Comparison of ENCODE assay signal across 16 cellular contexts in the genomic region with DNA sequence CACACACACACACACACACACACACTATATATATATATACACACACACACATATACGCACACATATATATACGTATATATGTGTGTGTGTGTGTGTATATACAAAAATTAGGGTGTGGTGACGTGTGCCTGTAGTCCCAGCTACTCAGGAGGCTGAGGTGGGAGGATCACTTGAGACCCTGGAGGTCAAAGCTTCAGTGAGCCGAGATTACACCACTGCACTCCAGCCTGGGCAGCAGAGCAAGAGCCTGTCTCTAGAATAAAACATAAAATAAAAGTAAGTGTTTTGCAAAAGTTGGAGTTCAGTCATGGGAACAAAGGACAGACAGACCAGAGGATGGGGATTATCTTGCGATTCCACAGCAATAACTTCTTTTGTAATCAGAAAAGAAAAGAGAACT. TPM values are rescaled to one million over a fixed set of nuclear protein-coding genes. Genes with fewer than 3 reads are reported as not detected.
A peak's percentile ranks its signal among the peaks of the same experiment; 100 is the strongest.
DNase-seq lines count a peak whose midpoint lies in the region; ATAC-seq and TF ChIP-seq lines count a peak whose summit lies in the region.
"Had no signal": no experiment of that assay in that cellular context is flagged by ENCODE, and none has a peak within 500 bp of the region (broad histone marks: within the 10 kb centered on the region; RNA-seq: fewer than 3 reads in every experiment).

No MANE protein-coding gene starts in this region.

- H3K9ac ChIP-seq in Karpas-422 (ENCODE audit: low read length): no peak overlapping the region
- H3K9ac ChIP-seq in SK-N-SH: no peak overlapping the region

- H3K27ac ChIP-seq in Karpas-422 (ENCODE audit: low read length) (no peak overlapping the region), body of pancreas (peak overlapping the region; percentile 63 to 86 (median 73)), right lobe of liver (peak overlapping the region; percentile 39 to 94 (median 88)), SK-N-SH (ENCODE audit: low read depth in 2 of 2, low read length in 1 of 2) (no peak overlapping the region)
- H3K27ac ChIP-seq: 22Rv1, A549 had no signal

- no peak overlapping the region for H3K4me2 ChIP-seq in Karpas-422 (ENCODE audit: low read depth, low read length, poor library complexity, severe bottlenecking)
- H3K4me2 ChIP-seq in SK-N-SH: no peak overlapping the region
- H3K4me2 ChIP-seq: A549 had no signal

- no peak for ATAC-seq in body of pancreas
- no peak for ATAC-seq in right lobe of liver
- ATAC-seq in GM18858 (IDR thresholded peaks at IDR 0.05; ENCODE audit: unreplicated experiment): no peak
- no peak for ATAC-seq in natural killer cell treated with Interleukin-12 subunit alpha and Interleukin-12 subunit beta and Interleukin-15 and Interleukin-18, amount 100 ng/mL, for 72 hours
- ATAC-seq: A549 had no signal

- no peaks in the 10 kb centered on the region for H3K27me3 ChIP-seq in Karpas-422 (ENCODE audit: low read length)
- no peaks in the 10 kb centered on the region for H3K27me3 ChIP-seq in body of pancreas
- no peaks in the 10 kb centered on the region for H3K27me3 ChIP-seq in right lobe of liver
- no peaks in the 10 kb centered on the region for H3K27me3 ChIP-seq in SK-N-SH (ENCODE audit: insufficient read depth)

- no peaks in the 10 kb centered on the region for H3K36me3 ChIP-seq in Karpas-422 (ENCODE audit: insufficient read depth, low read length)
- no peaks in the 10 kb centered on the region for H3K36me3 ChIP-seq in body of pancreas (replicated peaks in 1 of 2; ENCODE audit: insufficient read depth in 1 of 2, low read depth in 2 of 2)
- no peaks in the 10 kb centered on the region for H3K36me3 ChIP-seq in right lobe of liver
- no peaks in the 10 kb centered on the region for H3K36me3 ChIP-seq in SK-N-SH (replicated peaks in 1 of 2; ENCODE audit: control insufficient read depth in 1 of 2, insufficient read depth in 2 of 2, low read length in 1 of 2)

- no peaks in the 10 kb centered on the region for H3F3A ChIP-seq in SK-N-SH (replicated peaks; ENCODE audit: insufficient read depth)

- peak; percentile 21 for DNase-seq in Karpas-422
- DNase-seq in body of pancreas: no peak
- DNase-seq in right lobe of liver: no peak
- DNase-seq in progenitor cell of endocrine pancreas (ENCODE audit: low spot score, unreplicated experiment): no peak
- DNase-seq in stimulated activated CD4-positive, alpha-beta T cell treated with anti-CD3 and anti-CD28 coated beads, Interleukin-15, amount 100 ng/mL, for 24 hours: no peak
- no peak for DNase-seq in natural killer cell treated with Interleukin-12 subunit alpha and Interleukin-12 subunit beta and Interleukin-15 and Interleukin-18, amount 100 ng/mL, for 72 hours (ENCODE audit: low spot score)
- DNase-seq in SK-N-SH: no peak
- DNase-seq: AML-193; Caco-2; CD4-positive, alpha-beta T cell; H9 had no signal

- peaks cover 2% of the 10 kb centered on the region; the same call in 1 of the 2 replicates for H3K4me1 ChIP-seq in Karpas-422 (ENCODE audit: low read length)
- peaks cover 84% of the 10 kb centered on the region for H3K4me1 ChIP-seq in body of pancreas
- peaks cover 0 to 61% (median 20%) of the 10 kb centered on the region in 4 donors for H3K4me1 ChIP-seq in right lobe of liver
- H3K4me1 ChIP-seq in SK-N-SH (ENCODE audit: control insufficient read depth in 1 of 2, insufficient read depth in 2 of 2, low read depth in 1 of 2, low read length in 1 of 2): no peaks in the 10 kb centered on the region

- POLR2A ChIA-PET in SK-N-SH (lab: Yijun Ruan, JAX): no interaction called here

- intact Hi-C loops in body of pancreas (cut with DNase I): no loop called here
- intact Hi-C loops in right lobe of liver (cut with DNase I): no loop called here

- TF ChIP-seq CTCF in body of pancreas (IDR thresholded peaks at IDR 0.05) (no peak), right lobe of liver (IDR thresholded peaks at IDR 0.05) (no peak), progenitor cell of endocrine pancreas (IDR thresholded peaks at IDR 0.05; ENCODE audit: unreplicated experiment) (no peak), SK-N-SH (IDR thresholded peaks at IDR 0.05) (no peak)

- TF ChIP-seq RAD21 in SK-N-SH (IDR thresholded peaks at IDR 0.05; ENCODE audit: low read length): no peak

- no peak for TF ChIP-seq POLR2A in body of pancreas (IDR thresholded peaks at IDR 0.05)
- TF ChIP-seq POLR2A in right lobe of liver (IDR thresholded peaks at IDR 0.05): no peak

- no peaks in the 10 kb centered on the region for H3K9me3 ChIP-seq in Karpas-422 (ENCODE audit: low read length)
- H3K9me3 ChIP-seq in body of pancreas: no peaks in the 10 kb centered on the region
- no peaks in the 10 kb centered on the region for H3K9me3 ChIP-seq in right lobe of liver
- H3K9me3 ChIP-seq in SK-N-SH: no peaks in the 10 kb centered on the region
- H3K9me3 ChIP-seq: A549, Caco-2 had no signal

- H4K20me1 ChIP-seq in Karpas-422 (ENCODE audit: insufficient read depth, low read depth, low read length) (no peaks in the 10 kb centered on the region), SK-N-SH (ENCODE audit: insufficient read depth) (no peaks in the 10 kb centered on the region)

- H3K4me3 Mint-ChIP-seq in progenitor cell of endocrine pancreas (ENCODE audit: low read depth): no peak overlapping the region
- no peak overlapping the region for H3K4me3 Mint-ChIP-seq in natural killer cell treated with Interleukin-12 subunit alpha and Interleukin-12 subunit beta and Interleukin-15 and Interleukin-18, amount 100 ng/mL, for 72 hours
- H3K4me3 Mint-ChIP-seq: CD4-positive, alpha-beta T cell; H9 had no signal

- H3K9me2 ChIP-seq in Karpas-422 (replicated peaks; ENCODE audit: insufficient read depth, low read length) (no peaks in the 10 kb centered on the region), SK-N-SH (no peaks in the 10 kb centered on the region)

- H3K4me1 Mint-ChIP-seq in progenitor cell of endocrine pancreas (ENCODE audit: low read depth): peaks cover 18% of the 10 kb centered on the region
- H3K4me1 Mint-ChIP-seq in natural killer cell treated with Interleukin-12 subunit alpha and Interleukin-12 subunit beta and Interleukin-15 and Interleukin-18, amount 100 ng/mL, for 72 hours (ENCODE audit: low read depth in 2 of 2): peaks cover 4 to 10% of the 10 kb centered on the region in 2 donors

- no peaks in the 10 kb centered on the region for H3K36me3 Mint-ChIP-seq in progenitor cell of endocrine pancreas (ENCODE audit: insufficient read depth)
- H3K36me3 Mint-ChIP-seq in natural killer cell treated with Interleukin-12 subunit alpha and Interleukin-12 subunit beta and Interleukin-15 and Interleukin-18, amount 100 ng/mL, for 72 hours: no peaks in the 10 kb centered on the region

- H3K27ac Mint-ChIP-seq in progenitor cell of endocrine pancreas: peak overlapping the region; percentile 67
- H3K27ac Mint-ChIP-seq in natural killer cell treated with Interleukin-12 subunit alpha and Interleukin-12 subunit beta and Interleukin-15 and Interleukin-18, amount 100 ng/mL, for 72 hours: no peak overlapping the region
- H3K27ac Mint-ChIP-seq: CD4-positive, alpha-beta T cell; H9 had no signal

- H3K9me3 Mint-ChIP-seq in progenitor cell of endocrine pancreas (ENCODE audit: low read depth): peaks cover 14% of the 10 kb centered on the region
- H3K9me3 Mint-ChIP-seq in natural killer cell treated with Interleukin-12 subunit alpha and Interleukin-12 subunit beta and Interleukin-15 and Interleukin-18, amount 100 ng/mL, for 72 hours: no peaks in the 10 kb centered on the region
- H3K9me3 Mint-ChIP-seq: CD4-positive, alpha-beta T cell had no signal

- H3K4me3 ChIP-seq in Karpas-422 (ENCODE audit: low read length) (no peak overlapping the region), body of pancreas (no peak overlapping the region), right lobe of liver (no peak overlapping the region), SK-N-SH (ENCODE audit: low read depth in 2 of 2, low read length in 1 of 2) (no peak overlapping the region)
- H3K4me3 ChIP-seq: A549 had no signal

- H3K79me2 ChIP-seq in Karpas-422 (ENCODE audit: low read length) (no peaks in the 10 kb centered on the region), SK-N-SH (ENCODE audit: insufficient read depth) (no peaks in the 10 kb centered on the region)

- CTCF ChIA-PET in SK-N-SH (lab: Yijun Ruan, JAX): no interaction called here

- no peak for TF ChIP-seq EP300 in SK-N-SH (IDR thresholded peaks at IDR 0.05; ENCODE audit: borderline replicate concordance in 1 of 2, low read depth in 1 of 2, low read length in 1 of 2)

- WGBS in body of pancreas, 2 donors: 38 to 45% methylated on average over 5 of the region's 5 CpGs
- WGBS in right lobe of liver (ENCODE audit: insufficient coverage, low coverage, low lambda C conversion rate, missing lambda C conversion rate): 24% methylated on average over 3 of the region's 5 CpGs
- 79% methylated on average over 5 of the region's 5 CpGs for WGBS in SK-N-SH (ENCODE audit: low lambda C conversion rate)

- H2AFZ ChIP-seq in Karpas-422 (ENCODE audit: low read length): no peak overlapping the region
- H2AFZ ChIP-seq in SK-N-SH (ENCODE audit: low read depth): no peak overlapping the region

- H3K27me3 Mint-ChIP-seq in progenitor cell of endocrine pancreas: no peaks in the 10 kb centered on the region
- H3K27me3 Mint-ChIP-seq in natural killer cell treated with Interleukin-12 subunit alpha and Interleukin-12 subunit beta and Interleukin-15 and Interleukin-18, amount 100 ng/mL, for 72 hours: no peaks in the 10 kb centered on the region
- H3K27me3 Mint-ChIP-seq: CD4-positive, alpha-beta T cell had no signal

RNA-seq across cellular contexts. Expression of a gene that starts 10.8 kb away (rescaled TPM):
- total RNA-seq in Karpas-422 (2014; rRNA removed; shearing (Covaris generic); ENCODE audit: low replicate concordance): not detected in 2 replicates
- total RNA-seq in body of pancreas: 10 to 100 TPM; 32.0 to 92.4 TPM
- 100 to 1,000 TPM in 2 of 6 experiments, 10 to 100 TPM in 4; 33.4 to 188 (median 80.7) TPM for total RNA-seq in right lobe of liver
- not detected in 2 replicates for total RNA-seq in progenitor cell of endocrine pancreas
- total RNA-seq in natural killer cell treated with Interleukin-12 subunit alpha and Interleukin-12 subunit beta and Interleukin-15 and Interleukin-18, amount 100 ng/mL, for 72 hours: not detected
- 0.61 and 1.1 TPM in 2 replicates for polyA plus RNA-seq in SK-N-SH (2012; rRNA removed)
- 0.72 and 1.0 TPM in 2 replicates for polyA plus RNA-seq in SK-N-SH (2012; cell fraction: cytosol; rRNA removed)
- polyA plus RNA-seq in SK-N-SH (2012; cell fraction: nucleus; rRNA removed): 0.70 and 0.73 TPM in 2 replicates
- total RNA-seq: CD4-positive, alpha-beta T cell had no signal

RNA-seq across cellular contexts. Expression of a gene that starts 21.4 kb away (rescaled TPM):
- not detected in 2 replicates for total RNA-seq in Karpas-422 (2014; rRNA removed; shearing (Covaris generic); ENCODE audit: low replicate concordance)
- total RNA-seq in body of pancreas: not detected
- total RNA-seq in right lobe of liver: 10 to 100 TPM in 1 of 6 experiments, 1 to 10 TPM in 5; 1.1 to 13.9 (median 3.3) TPM
- total RNA-seq in progenitor cell of endocrine pancreas: not detected in 2 replicates
- 1 to 10 TPM in 1 of 2 donors, under 1 TPM in 1; 0.70 to 4.4 TPM for total RNA-seq in natural killer cell treated with Interleukin-12 subunit alpha and Interleukin-12 subunit beta and Interleukin-15 and Interleukin-18, amount 100 ng/mL, for 72 hours
- polyA plus RNA-seq in SK-N-SH (2012; rRNA removed): not detected in 2 replicates
- polyA plus RNA-seq in SK-N-SH (2012; cell fraction: cytosol; rRNA removed): not detected in 2 replicates
- not detected in 2 replicates for polyA plus RNA-seq in SK-N-SH (2012; cell fraction: nucleus; rRNA removed)
- total RNA-seq: CD4-positive, alpha-beta T cell; H1; H9 had no signal
- polyA plus RNA-seq: A549, BJ, H1 had no signal

RNA-seq across cellular contexts. Expression of a gene that starts 25.7 kb away (rescaled TPM):
- total RNA-seq in Karpas-422 (2014; rRNA removed; shearing (Covaris generic); ENCODE audit: low replicate concordance): 44.7 and 70.5 TPM in 2 replicates
- total RNA-seq in body of pancreas (10 to 100 TPM; 25.2 to 30.7 TPM), right lobe of liver (10 to 100 TPM; 14.5 to 17.9 (median 15.4) TPM), progenitor cell of endocrine pancreas (34.7 and 37.6 TPM in 2 replicates)
- 10 to 100 TPM; 24.0 to 35.8 TPM for total RNA-seq in natural killer cell treated with Interleukin-12 subunit alpha and Interleukin-12 subunit beta and Interleukin-15 and Interleukin-18, amount 100 ng/mL, for 72 hours
- polyA plus RNA-seq in SK-N-SH (2012; rRNA removed): 3.3 and 4.6 TPM in 2 replicates
- 1.6 and 2.5 TPM in 2 replicates for polyA plus RNA-seq in SK-N-SH (2012; cell fraction: cytosol; rRNA removed)
- polyA plus RNA-seq in SK-N-SH (2012; cell fraction: nucleus; rRNA removed): 8.7 and 20.3 TPM in 2 replicates

RNA-seq across cellular contexts. Expression of a gene that starts 33.5 kb away (rescaled TPM):
- total RNA-seq in Karpas-422 (2014; rRNA removed; shearing (Covaris generic); ENCODE audit: low replicate concordance): 0.18 and 0.41 TPM in 2 replicates
- 1 to 10 TPM; 1.0 to 2.0 TPM for total RNA-seq in body of pancreas
- total RNA-seq in right lobe of liver: 1 to 10 TPM in 4 of 6 experiments, under 1 TPM in 2; 0.57 to 2.2 (median 1.5) TPM
- total RNA-seq in progenitor cell of endocrine pancreas: 0.20 and 0.22 TPM in 2 replicates
- total RNA-seq in natural killer cell treated with Interleukin-12 subunit alpha and Interleukin-12 subunit beta and Interleukin-15 and Interleukin-18, amount 100 ng/mL, for 72 hours: 10 to 100 TPM; 12.5 to 20.4 TPM
- 0.03 TPM in 1 of 2 replicates, not detected in the other for polyA plus RNA-seq in SK-N-SH (2012; rRNA removed)
- polyA plus RNA-seq in SK-N-SH (2012; cell fraction: cytosol; rRNA removed): 0.01 and 0.03 TPM in 2 replicates
- polyA plus RNA-seq in SK-N-SH (2012; cell fraction: nucleus; rRNA removed): 0.02 and 0.05 TPM in 2 replicates
- total RNA-seq: H1, H9 had no signal
- polyA plus RNA-seq: BJ, H1 had no signal

RNA-seq across cellular contexts. Expression of a gene that starts 36.1 kb away (rescaled TPM):
- 14.3 and 30.7 TPM in 2 replicates for total RNA-seq in Karpas-422 (2014; rRNA removed; shearing (Covaris generic); ENCODE audit: low replicate concordance)
- 10 to 100 TPM; 28.0 to 29.6 TPM for total RNA-seq in body of pancreas
- 10 to 100 TPM; 16.5 to 47.8 (median 30.7) TPM for total RNA-seq in right lobe of liver
- 43.9 and 45.4 TPM in 2 replicates for total RNA-seq in progenitor cell of endocrine pancreas
- total RNA-seq in natural killer cell treated with Interleukin-12 subunit alpha and Interleukin-12 subunit beta and Interleukin-15 and Interleukin-18, amount 100 ng/mL, for 72 hours: 10 to 100 TPM; 38.1 to 49.1 TPM
- polyA plus RNA-seq in SK-N-SH (2012; rRNA removed): 17.3 and 18.5 TPM in 2 replicates
- polyA plus RNA-seq in SK-N-SH (2012; cell fraction: cytosol; rRNA removed): 8.9 and 10.7 TPM in 2 replicates
- 40.3 and 48.1 TPM in 2 replicates for polyA plus RNA-seq in SK-N-SH (2012; cell fraction: nucleus; rRNA removed)

Comparison
In these comparisons a context has a peak if more than half of its experiments do, and no peak if none do; other contexts are left out.
1. H3K27ac ChIP-seq: peak in body of pancreas (4 of 4) and right lobe of liver (3 of 3); none in Karpas-422 (single experiment) and SK-N-SH (0 of 2).
2. RNA of a gene that starts 10.8 kb away (total RNA-seq): 33.4 to 188 TPM in right lobe of liver and 32.0 to 92.4 TPM in body of pancreas; not detected in Karpas-422, not detected in progenitor cell of endocrine pancreas and not detected in natural killer cell treated with Interleukin-12 subunit alpha and Interleukin-12 subunit beta and Interleukin-15 and Interleukin-18, amount 100 ng/mL, for 72 hours; every median in the first group is over 10 times any median in the second.